ENCODE assay signal across 27 cellular contexts in genomic region chr5:15844253-15844652, GRCh38.
"Had no signal": no experiment of that assay in that cellular context is flagged by ENCODE, and none has a peak within 500 bp of the region (broad histone marks: within the 10 kb centered on the region; RNA-seq: fewer than 3 reads in every experiment).

No MANE protein-coding gene starts in this region.

- H3K36me3 ChIP-seq: neural progenitor cell, sigmoid colon, thoracic aorta had no signal

- H3K36me3 Mint-ChIP-seq: activated naive CD8-positive, alpha-beta T cell treated with anti-CD3 and anti-CD28 coated beads for 36 hours; naive thymus-derived CD8-positive, alpha-beta T cell had no signal

- H3K27me3 Mint-ChIP-seq: activated B cell treated with CpG ODN at 0.5 μM for 24 hours; activated CD4-positive, alpha-beta T cell treated with anti-CD3 and anti-CD28 coated beads for 36 hours; activated naive CD8-positive, alpha-beta T cell treated with anti-CD3 and anti-CD28 coated beads for 36 hours; naive thymus-derived CD8-positive, alpha-beta T cell; type B pancreatic cell had no signal

- H3K27me3 ChIP-seq: neural progenitor cell, sigmoid colon had no signal

- H3K27ac ChIP-seq: neural progenitor cell, sigmoid colon, thoracic aorta had no signal

- H3K9me3 ChIP-seq: sigmoid colon, thoracic aorta had no signal

- H3K4me2 ChIP-seq: neural progenitor cell, smooth muscle cell had no signal

- H3K4me1 ChIP-seq: neural progenitor cell, sigmoid colon had no signal

- H3K27ac Mint-ChIP-seq: activated B cell treated with CpG ODN at 0.5 μM for 24 hours; activated CD4-positive, alpha-beta T cell treated with anti-CD3 and anti-CD28 coated beads for 36 hours; activated naive CD8-positive, alpha-beta T cell treated with anti-CD3 and anti-CD28 coated beads for 36 hours; activated T-helper 2 cell treated with anti-CD3 and anti-CD28 coated beads, Interferon-gamma antibody, Interleukin-2, Interleukin-4, amounts not matched to agents 10 μg/mL and 5 μg/mL and 100 μg/mL, durations not matched to agents 14 hours and 24 hours and 36 hours; naive thymus-derived CD8-positive, alpha-beta T cell; neural progenitor cell; T-helper 1 cell treated with Interleukin-12 subunit alpha and Interleukin-12 subunit beta and Interleukin-4 antibody, amounts not matched to agents 30 μg/mL and 1 μg/mL, for 36 hours; type B pancreatic cell had no signal

- DNase-seq: activated B cell treated with CpG ODN at 0.5 μM for 24 hours; activated CD4-positive, alpha-beta T cell treated with anti-CD3 and anti-CD28 coated beads for 36 hours; activated CD4-positive, alpha-beta T cell treated with anti-CD3 and anti-CD28 coated beads, Interleukin-2, amount 50 U/mL, for 4 hours; activated CD8-positive, alpha-beta memory T cell treated with anti-CD3 and anti-CD28 coated beads, Interleukin-2, amount 50 U/mL, for 48 hours; activated naive CD4-positive, alpha-beta T cell treated with Interleukin-2 at 50 U/mL for 16 hours; activated naive CD8-positive, alpha-beta T cell treated with anti-CD3 and anti-CD28 coated beads for 36 hours; activated T-cell treated with anti-CD3 and anti-CD28 coated beads, Interleukin-2, amount 50 U/mL, for 4 hours; amniotic stem cell; effector memory CD4-positive, alpha-beta T cell; left colon; naive thymus-derived CD8-positive, alpha-beta T cell; posterior cingulate gyrus; sigmoid colon; stimulated activated CD4-positive, alpha-beta T cell treated with anti-CD3 and anti-CD28 coated beads, Interleukin-2, amount 100 ng/mL, for 48 hours; stimulated activated CD8-positive, alpha-beta memory T cell treated with anti-CD3 and anti-CD28 coated beads, Interleukin-4, amount 100 ng/mL, for 48 hours; stimulated activated naive CD4-positive, alpha-beta T cell; T1000 had no signal

- ATAC-seq: activated CD4-positive, alpha-beta T cell treated with anti-CD3 and anti-CD28 coated beads for 36 hours; activated T-cell treated with anti-CD3 and anti-CD28 coated beads, Interleukin-2, amount 50 U/mL, for 4 hours; esophagus mucosa; left colon; naive thymus-derived CD8-positive, alpha-beta T cell had no signal

- H3K4me1 Mint-ChIP-seq: activated B cell treated with CpG ODN at 0.5 μM for 24 hours; activated CD4-positive, alpha-beta T cell treated with anti-CD3 and anti-CD28 coated beads for 36 hours; activated naive CD8-positive, alpha-beta T cell treated with anti-CD3 and anti-CD28 coated beads for 36 hours; naive thymus-derived CD8-positive, alpha-beta T cell; neural progenitor cell had no signal

- H3K4me3 ChIP-seq: neural progenitor cell, sigmoid colon, smooth muscle cell, thoracic aorta had no signal

- H3K4me3 Mint-ChIP-seq: activated B cell treated with CpG ODN at 0.5 μM for 24 hours; activated CD4-positive, alpha-beta T cell treated with anti-CD3 and anti-CD28 coated beads for 36 hours; activated naive CD8-positive, alpha-beta T cell treated with anti-CD3 and anti-CD28 coated beads for 36 hours; activated T-cell treated with anti-CD3 and anti-CD28 coated beads, Interleukin-2, amount 50 U/mL, for 4 hours; naive thymus-derived CD8-positive, alpha-beta T cell; neural progenitor cell; T-helper 1 cell treated with Interleukin-12 subunit alpha and Interleukin-12 subunit beta and Interleukin-4 antibody, amounts not matched to agents 30 μg/mL and 1 μg/mL, for 36 hours; type B pancreatic cell had no signal

- FAIRE-seq: colon, frontal cortex, islet of Langerhans had no signal
